ENCODE assay signal across 2 cellular contexts in the genomic region with DNA sequence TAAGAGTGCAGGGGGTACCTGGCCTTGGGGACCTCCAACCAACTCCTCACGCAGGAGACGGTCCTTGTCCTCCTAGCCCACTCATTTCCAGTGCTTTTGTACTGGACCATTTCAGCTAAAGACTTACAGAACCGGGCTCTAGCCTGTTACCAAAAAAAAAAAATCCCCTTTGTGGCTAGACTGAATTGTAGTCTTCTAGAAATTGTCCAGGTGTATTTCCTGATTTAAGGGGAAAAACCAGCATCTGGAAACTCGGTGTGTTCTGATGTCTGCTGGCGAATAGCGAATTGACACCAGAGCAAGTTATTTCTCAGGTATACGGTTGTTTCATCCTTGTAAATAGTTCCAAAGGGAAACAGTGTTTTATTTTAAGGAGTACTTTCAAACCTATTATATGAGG.
TF ChIP-seq lines count a peak whose summit lies in the region.

No MANE protein-coding gene starts in this region.

TF ChIP-seq in A549, 52 proteins besides CTCF, POLR2A, EP300 and RAD21:
- no peak for TF ChIP-seq HOXA7 (CRISPR knock-in tag; IDR thresholded peaks at IDR 0.05)
- TF ChIP-seq BCL3 (IDR thresholded peaks at IDR 0.05): no peak
- no peak for TF ChIP-seq TP53 (CRISPR knock-in tag; IDR thresholded peaks at IDR 0.05)
- TF ChIP-seq NFE2L2 (conservative IDR thresholded peaks at IDR 0.05; ENCODE audit: low read length): no peak
- no peak for TF ChIP-seq POLR2AphosphoS2 (conservative IDR thresholded peaks at IDR 0.05; ENCODE audit: low read length)
- TF ChIP-seq FOXS1 (CRISPR knock-in tag; IDR thresholded peaks at IDR 0.05): no peak
- TF ChIP-seq EHF (CRISPR knock-in tag; IDR thresholded peaks at IDR 0.05): no peak
- TF ChIP-seq MAZ (IDR thresholded peaks at IDR 0.05; ENCODE audit: borderline replicate concordance, low read depth, low read length): no peak
- TF ChIP-seq MYC (IDR thresholded peaks at IDR 0.05; ENCODE audit: borderline replicate concordance, low read length): no peak
- TF ChIP-seq RARB (CRISPR knock-in tag; IDR thresholded peaks at IDR 0.05): no peak
- TF ChIP-seq, protein P1, sequence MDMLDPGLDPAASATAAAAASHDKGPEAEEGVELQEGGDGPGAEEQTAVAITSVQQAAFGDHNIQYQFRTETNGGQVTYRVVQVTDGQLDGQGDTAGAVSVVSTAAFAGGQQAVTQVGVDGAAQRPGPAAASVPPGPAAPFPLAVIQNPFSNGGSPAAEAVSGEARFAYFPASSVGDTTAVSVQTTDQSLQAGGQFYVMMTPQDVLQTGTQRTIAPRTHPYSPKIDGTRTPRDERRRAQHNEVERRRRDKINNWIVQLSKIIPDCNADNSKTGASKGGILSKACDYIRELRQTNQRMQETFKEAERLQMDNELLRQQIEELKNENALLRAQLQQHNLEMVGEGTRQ (IDR thresholded peaks at IDR 0.05): no peak
- TF ChIP-seq, protein P2, sequence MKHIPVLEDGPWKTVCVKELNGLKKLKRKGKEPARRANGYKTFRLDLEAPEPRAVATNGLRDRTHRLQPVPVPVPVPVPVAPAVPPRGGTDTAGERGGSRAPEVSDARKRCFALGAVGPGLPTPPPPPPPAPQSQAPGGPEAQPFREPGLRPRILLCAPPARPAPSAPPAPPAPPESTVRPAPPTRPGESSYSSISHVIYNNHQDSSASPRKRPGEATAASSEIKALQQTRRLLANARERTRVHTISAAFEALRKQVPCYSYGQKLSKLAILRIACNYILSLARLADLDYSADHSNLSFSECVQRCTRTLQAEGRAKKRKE (CRISPR knock-in tag; IDR thresholded peaks at IDR 0.05; ENCODE audit: low read depth): no peak
- TF ChIP-seq, protein P3, sequence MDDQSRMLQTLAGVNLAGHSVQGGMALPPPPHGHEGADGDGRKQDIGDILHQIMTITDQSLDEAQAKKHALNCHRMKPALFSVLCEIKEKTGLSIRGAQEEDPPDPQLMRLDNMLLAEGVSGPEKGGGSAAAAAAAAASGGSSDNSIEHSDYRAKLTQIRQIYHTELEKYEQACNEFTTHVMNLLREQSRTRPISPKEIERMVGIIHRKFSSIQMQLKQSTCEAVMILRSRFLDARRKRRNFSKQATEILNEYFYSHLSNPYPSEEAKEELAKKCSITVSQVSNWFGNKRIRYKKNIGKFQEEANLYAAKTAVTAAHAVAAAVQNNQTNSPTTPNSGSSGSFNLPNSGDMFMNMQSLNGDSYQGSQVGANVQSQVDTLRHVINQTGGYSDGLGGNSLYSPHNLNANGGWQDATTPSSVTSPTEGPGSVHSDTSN (IDR thresholded peaks at IDR 0.05): no peak
- TF ChIP-seq PHF8 (IDR thresholded peaks at IDR 0.05; ENCODE audit: borderline replicate concordance, low read depth): no peak
- TF ChIP-seq, protein P4, sequence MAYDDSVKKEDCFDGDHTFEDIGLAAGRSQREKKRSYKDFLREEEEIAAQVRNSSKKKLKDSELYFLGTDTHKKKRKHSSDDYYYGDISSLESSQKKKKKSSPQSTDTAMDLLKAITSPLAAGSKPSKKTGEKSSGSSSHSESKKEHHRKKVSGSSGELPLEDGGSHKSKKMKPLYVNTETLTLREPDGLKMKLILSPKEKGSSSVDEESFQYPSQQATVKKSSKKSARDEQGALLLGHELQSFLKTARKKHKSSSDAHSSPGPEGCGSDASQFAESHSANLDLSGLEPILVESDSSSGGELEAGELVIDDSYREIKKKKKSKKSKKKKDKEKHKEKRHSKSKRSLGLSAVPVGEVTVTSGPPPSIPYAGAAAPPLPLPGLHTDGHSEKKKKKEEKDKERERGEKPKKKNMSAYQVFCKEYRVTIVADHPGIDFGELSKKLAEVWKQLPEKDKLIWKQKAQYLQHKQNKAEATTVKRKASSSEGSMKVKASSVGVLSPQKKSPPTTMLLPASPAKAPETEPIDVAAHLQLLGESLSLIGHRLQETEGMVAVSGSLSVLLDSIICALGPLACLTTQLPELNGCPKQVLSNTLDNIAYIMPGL (CRISPR knock-in tag; IDR thresholded peaks at IDR 0.05; ENCODE audit: borderline replicate concordance): no peak
- no peak for TF ChIP-seq RFX5 (IDR thresholded peaks at IDR 0.05)
- no peak for TF ChIP-seq CHD2 (IDR thresholded peaks at IDR 0.05; ENCODE audit: low read length, partially characterized antibody)
- no peak for TF ChIP-seq KDM1A (IDR thresholded peaks at IDR 0.05; ENCODE audit: low read depth)
- no peak for TF ChIP-seq HEYL (CRISPR knock-in tag; IDR thresholded peaks at IDR 0.05)
TF ChIP-seq in A549: peak in this region for 0.

TF ChIP-seq in K562, 482 proteins besides CTCF, POLR2A, EP300 and RAD21:
- no peak for TF ChIP-seq KAT2B (IDR thresholded peaks at IDR 0.05; ENCODE audit: low read depth, low read length)
- TF ChIP-seq CBX8 (IDR thresholded peaks at IDR 0.05; ENCODE audit: borderline replicate concordance, extremely low read depth, low read depth, low read length, poor library complexity, severe bottlenecking): no peak
- TF ChIP-seq HEY1 (CRISPR knock-in tag; IDR thresholded peaks at IDR 0.05; ENCODE audit: borderline replicate concordance): no peak
- TF ChIP-seq STAT5A (IDR thresholded peaks at IDR 0.05; ENCODE audit: borderline replicate concordance, low read length): no peak
- TF ChIP-seq, protein P5, sequence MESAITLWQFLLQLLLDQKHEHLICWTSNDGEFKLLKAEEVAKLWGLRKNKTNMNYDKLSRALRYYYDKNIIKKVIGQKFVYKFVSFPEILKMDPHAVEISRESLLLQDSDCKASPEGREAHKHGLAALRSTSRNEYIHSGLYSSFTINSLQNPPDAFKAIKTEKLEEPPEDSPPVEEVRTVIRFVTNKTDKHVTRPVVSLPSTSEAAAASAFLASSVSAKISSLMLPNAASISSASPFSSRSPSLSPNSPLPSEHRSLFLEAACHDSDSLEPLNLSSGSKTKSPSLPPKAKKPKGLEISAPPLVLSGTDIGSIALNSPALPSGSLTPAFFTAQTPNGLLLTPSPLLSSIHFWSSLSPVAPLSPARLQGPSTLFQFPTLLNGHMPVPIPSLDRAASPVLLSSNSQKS (CRISPR knock-in tag; IDR thresholded peaks at IDR 0.05): no peak
- TF ChIP-seq, protein P6, sequence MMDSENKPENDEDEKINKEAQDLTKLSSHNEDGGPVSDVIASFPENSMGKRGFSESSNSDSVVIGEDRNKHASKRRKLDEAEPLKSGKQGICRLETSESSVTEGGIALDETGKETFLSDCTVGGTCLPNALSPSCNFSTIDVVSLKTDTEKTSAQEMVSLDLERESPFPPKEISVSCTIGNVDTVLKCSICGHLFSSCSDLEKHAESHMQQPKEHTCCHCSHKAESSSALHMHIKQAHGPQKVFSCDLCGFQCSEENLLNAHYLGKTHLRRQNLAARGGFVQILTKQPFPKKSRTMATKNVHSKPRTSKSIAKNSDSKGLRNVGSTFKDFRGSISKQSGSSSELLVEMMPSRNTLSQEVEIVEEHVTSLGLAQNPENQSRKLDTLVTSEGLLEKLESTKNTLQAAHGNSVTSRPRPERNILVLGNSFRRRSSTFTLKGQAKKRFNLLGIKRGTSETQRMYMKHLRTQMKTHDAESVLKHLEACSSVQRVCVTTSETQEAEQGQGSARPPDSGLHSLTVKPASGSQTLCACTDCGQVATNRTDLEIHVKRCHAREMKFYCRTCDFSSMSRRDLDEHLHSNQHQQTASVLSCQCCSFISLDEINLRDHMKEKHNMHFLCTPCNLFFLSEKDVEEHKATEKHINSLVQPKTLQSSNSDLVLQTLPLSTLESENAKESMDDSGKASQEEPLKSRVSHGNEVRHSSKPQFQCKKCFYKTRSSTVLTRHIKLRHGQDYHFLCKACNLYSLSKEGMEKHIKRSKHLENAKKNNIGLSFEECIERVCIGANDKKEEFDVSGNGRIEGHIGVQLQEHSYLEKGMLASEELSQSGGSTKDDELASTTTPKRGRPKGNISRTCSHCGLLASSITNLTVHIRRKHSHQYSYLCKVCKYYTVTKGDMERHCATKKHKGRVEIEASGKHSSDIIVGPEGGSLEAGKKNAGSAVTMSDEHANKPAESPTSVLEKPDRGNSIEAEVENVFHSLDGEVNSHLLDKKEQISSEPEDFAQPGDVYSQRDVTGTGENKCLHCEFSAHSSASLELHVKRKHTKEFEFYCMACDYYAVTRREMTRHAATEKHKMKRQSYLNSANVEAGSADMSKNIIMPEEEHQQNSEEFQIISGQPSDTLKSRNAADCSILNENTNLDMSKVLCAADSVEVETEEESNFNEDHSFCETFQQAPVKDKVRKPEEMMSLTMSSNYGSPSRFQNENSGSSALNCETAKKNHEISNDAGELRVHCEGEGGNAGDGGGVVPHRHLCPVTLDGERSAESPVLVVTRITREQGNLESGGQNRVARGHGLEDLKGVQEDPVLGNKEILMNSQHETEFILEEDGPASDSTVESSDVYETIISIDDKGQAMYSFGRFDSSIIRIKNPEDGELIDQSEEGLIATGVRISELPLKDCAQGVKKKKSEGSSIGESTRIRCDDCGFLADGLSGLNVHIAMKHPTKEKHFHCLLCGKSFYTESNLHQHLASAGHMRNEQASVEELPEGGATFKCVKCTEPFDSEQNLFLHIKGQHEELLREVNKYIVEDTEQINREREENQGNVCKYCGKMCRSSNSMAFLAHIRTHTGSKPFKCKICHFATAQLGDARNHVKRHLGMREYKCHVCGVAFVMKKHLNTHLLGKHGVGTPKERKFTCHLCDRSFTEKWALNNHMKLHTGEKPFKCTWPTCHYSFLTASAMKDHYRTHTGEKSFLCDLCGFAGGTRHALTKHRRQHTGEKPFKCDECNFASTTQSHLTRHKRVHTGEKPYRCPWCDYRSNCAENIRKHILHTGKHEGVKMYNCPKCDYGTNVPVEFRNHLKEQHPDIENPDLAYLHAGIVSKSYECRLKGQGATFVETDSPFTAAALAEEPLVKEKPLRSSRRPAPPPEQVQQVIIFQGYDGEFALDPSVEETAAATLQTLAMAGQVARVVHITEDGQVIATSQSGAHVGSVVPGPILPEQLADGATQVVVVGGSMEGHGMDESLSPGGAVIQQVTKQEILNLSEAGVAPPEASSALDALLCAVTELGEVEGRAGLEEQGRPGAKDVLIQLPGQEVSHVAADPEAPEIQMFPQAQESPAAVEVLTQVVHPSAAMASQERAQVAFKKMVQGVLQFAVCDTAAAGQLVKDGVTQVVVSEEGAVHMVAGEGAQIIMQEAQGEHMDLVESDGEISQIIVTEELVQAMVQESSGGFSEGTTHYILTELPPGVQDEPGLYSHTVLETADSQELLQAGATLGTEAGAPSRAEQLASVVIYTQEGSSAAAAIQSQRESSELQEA (IDR thresholded peaks at IDR 0.05; ENCODE audit: low read depth): no peak
- no peak for TF ChIP-seq ZNF586 (CRISPR knock-in tag; conservative IDR thresholded peaks at IDR 0.05)
- no peak for TF ChIP-seq ZNF143 (CRISPR knock-in tag; IDR thresholded peaks at IDR 0.05)
- TF ChIP-seq, protein P7, sequence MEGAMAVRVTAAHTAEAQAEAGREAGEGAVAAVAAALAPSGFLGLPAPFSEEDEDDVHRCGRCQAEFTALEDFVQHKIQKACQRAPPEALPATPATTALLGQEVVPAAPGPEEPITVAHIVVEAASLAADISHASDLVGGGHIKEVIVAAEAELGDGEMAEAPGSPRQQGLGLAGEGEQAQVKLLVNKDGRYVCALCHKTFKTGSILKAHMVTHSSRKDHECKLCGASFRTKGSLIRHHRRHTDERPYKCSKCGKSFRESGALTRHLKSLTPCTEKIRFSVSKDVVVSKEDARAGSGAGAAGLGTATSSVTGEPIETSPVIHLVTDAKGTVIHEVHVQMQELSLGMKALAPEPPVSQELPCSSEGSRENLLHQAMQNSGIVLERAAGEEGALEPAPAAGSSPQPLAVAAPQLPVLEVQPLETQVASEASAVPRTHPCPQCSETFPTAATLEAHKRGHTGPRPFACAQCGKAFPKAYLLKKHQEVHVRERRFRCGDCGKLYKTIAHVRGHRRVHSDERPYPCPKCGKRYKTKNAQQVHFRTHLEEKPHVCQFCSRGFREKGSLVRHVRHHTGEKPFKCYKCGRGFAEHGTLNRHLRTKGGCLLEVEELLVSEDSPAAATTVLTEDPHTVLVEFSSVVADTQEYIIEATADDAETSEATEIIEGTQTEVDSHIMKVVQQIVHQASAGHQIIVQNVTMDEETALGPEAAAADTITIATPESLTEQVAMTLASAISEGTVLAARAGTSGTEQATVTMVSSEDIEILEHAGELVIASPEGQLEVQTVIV (CRISPR knock-in tag; IDR thresholded peaks at IDR 0.05; ENCODE audit: borderline replicate concordance): no peak
- TF ChIP-seq ZNF280B (CRISPR knock-in tag; IDR thresholded peaks at IDR 0.05): no peak
- TF ChIP-seq SNRNP70 (optimal IDR thresholded peaks at IDR 0.05; ENCODE audit: low read depth, low read length): no peak
